Comparison of ENCODE assay signal across 10 cellular contexts in genomic region chr15:99495430-99496301, GRCh38.
DNase-seq lines count a peak whose midpoint lies in the region; ATAC-seq and TF ChIP-seq lines count a peak whose summit lies in the region.
"Had no signal": no experiment of that assay in that cellular context is flagged by ENCODE, and none has a peak within 500 bp of the region (broad histone marks: within the 10 kb centered on the region; RNA-seq: fewer than 3 reads in every experiment).

No MANE protein-coding gene starts in this region.

- H3K9ac ChIP-seq in IMR-90 (ENCODE audit: low read depth, low read length) = peak overlapping the region; percentile 31; the same call in 1 of the 2 replicates

- peak overlapping the region; percentile 90 for H3K14ac ChIP-seq in IMR-90 (replicated peaks; ENCODE audit: low read depth, low read length)

- BruUV-seq in IMR-90 (replicated peaks; lab: Mats Ljungman, UMichigan) = no TSS peak

- peak; percentile 43 for DNase-seq in CD1c-positive myeloid dendritic cell (ENCODE audit: extremely low spot score)
- DNase-seq in IMR-90 = peak; percentile 24
- DNase-seq in activated naive CD8-positive, alpha-beta T cell treated with anti-CD3 and anti-CD28 coated beads, Interleukin-2, amount 10 ng/mL, durations not matched to agents 7 days and 5 days = peak; percentile 60
- peak in 3 of 10 donors; percentile 23 to 45 (median 34) for DNase-seq in naive thymus-derived CD8-positive, alpha-beta T cell
- DNase-seq in stimulated activated CD4-positive, alpha-beta T cell treated with anti-CD3 and anti-CD28 coated beads, Interleukin-2, amount 100 ng/mL, for 24 hours = no peak
- no peak for DNase-seq in G401 (ENCODE audit: low spot score)
- DNase-seq in DMS 273 treated with DMSO at 0.1 percent for 48 hours (lab: John Stamatoyannopoulos, UW) = no peak
- no peak for DNase-seq in H4 (ENCODE audit: low spot score)
- DNase-seq: COR-L47, NCI-H2029 had no signal

- peak overlapping the region; percentile 60 for H2AK9ac ChIP-seq in IMR-90 (replicated peaks; ENCODE audit: low read depth, low read length, poor library complexity)

- H3K27me3 Mint-ChIP-seq in activated naive CD8-positive, alpha-beta T cell treated with anti-CD3 and anti-CD28 coated beads, Interleukin-2, amount 10 ng/mL, durations not matched to agents 7 days and 5 days = no peaks in the 10 kb centered on the region
- H3K27me3 Mint-ChIP-seq in naive thymus-derived CD8-positive, alpha-beta T cell = no peaks in the 10 kb centered on the region

- H3K27ac Mint-ChIP-seq in activated naive CD8-positive, alpha-beta T cell treated with anti-CD3 and anti-CD28 coated beads, Interleukin-2, amount 10 ng/mL, durations not matched to agents 7 days and 5 days = peak overlapping the region; percentile 96
- H3K27ac Mint-ChIP-seq in naive thymus-derived CD8-positive, alpha-beta T cell = peak overlapping the region; percentile 67 to 96 (median 82)

- POLR2A ChIA-PET in IMR-90 (lab: Charles Lee; ENCODE audit: unreplicated experiment) = no interaction called here
- POLR2A ChIA-PET in activated naive CD8-positive, alpha-beta T cell treated with anti-CD3 and anti-CD28 coated beads, Interleukin-2, amount 10 ng/mL, durations not matched to agents 7 days and 5 days (lab: Charles Lee) = interaction anchor here (1.0 to 1.9 kb wide), 9 partner anchors 8 to 71 kb away, joined by 4 to 14 read pairs (median 6); partner anchors contain the start of gene MEF2A
- POLR2A ChIA-PET in naive thymus-derived CD8-positive, alpha-beta T cell (lab: Charles Lee) = interaction anchor here (1.1 to 1.4 kb wide), 5 partner anchors 11 to 70 kb away, joined by 3 to 7 read pairs (median 3); partner anchors contain the start of gene MEF2A

- peak overlapping the region; percentile 62 for H4K91ac ChIP-seq in IMR-90 (ENCODE audit: insufficient read depth, low read depth, low read length)

- 0 out of 2 replicates have a peak, but pooled peaks cover 2% of the 10 kb centered on the region for H3K27me3 ChIP-seq in IMR-90 (ENCODE audit: control insufficient read depth, insufficient read depth, low read length)

- in situ Hi-C loops in IMR-90 (cut with MboI; ENCODE audit: low sequenced_read_pairs) (no loop called here), G401 (cut with HindIII; ENCODE audit: low sequenced_read_pairs) (no loop called here)

- ATAC-seq in IMR-90 (ENCODE audit: low read depth) = peak; percentile 82
- peak; percentile 89 for ATAC-seq in activated naive CD8-positive, alpha-beta T cell treated with anti-CD3 and anti-CD28 coated beads, Interleukin-2, amount 10 ng/mL, durations not matched to agents 7 days and 5 days (ENCODE audit: low read depth)
- peak; percentile 64 to 77 for ATAC-seq in naive thymus-derived CD8-positive, alpha-beta T cell

- TF ChIP-seq RAD21 in IMR-90 (IDR thresholded peaks at IDR 0.05; ENCODE audit: low read length) = no peak

- peak overlapping the region; percentile 69; the same call in 1 of the 2 replicates for H3K27ac ChIP-seq in IMR-90 (ENCODE audit: insufficient read depth, low read length)

- H2BK15ac ChIP-seq in IMR-90 (ENCODE audit: low read depth, low read length) = peak overlapping the region; percentile 82; the same call in 2 of the 3 replicates

- H3K4ac ChIP-seq in IMR-90 (ENCODE audit: low read depth, low read length) = peak overlapping the region; percentile 94

- H3K9me1 ChIP-seq in IMR-90 (ENCODE audit: insufficient read depth, low read length) = peaks cover 4% of the 10 kb centered on the region; the same call in 1 of the 2 replicates

- dilution Hi-C loops in IMR-90 (cut with HindIII; ENCODE audit: low sequenced_read_pairs, unreplicated experiment) = no loop called here

- H2AK5ac ChIP-seq in IMR-90 (ENCODE audit: low read depth, low read length) = peak overlapping the region; percentile 65; the same call in 1 of the 2 replicates

- peak overlapping the region; percentile 89 for H4K5ac ChIP-seq in IMR-90 (ENCODE audit: low read depth, low read length)

- peak overlapping the region; percentile 55 to 97 for H4K8ac ChIP-seq in IMR-90 (ENCODE audit: low read depth in 2 of 2, low read length in 2 of 2)

- intact Hi-C loops in IMR-90 (cut with micrococcal nuclease) = no loop called here

- peak overlapping the region; percentile 81 for H3K23ac ChIP-seq in IMR-90 (ENCODE audit: low read depth, low read length)

- no peak overlapping the region for H3K4me3 ChIP-seq in IMR-90 (ENCODE audit: insufficient read depth, low read depth, low read length)

- peaks cover 11% of the 10 kb centered on the region; the same call in 1 of the 2 replicates for H3K4me1 ChIP-seq in IMR-90 (ENCODE audit: control insufficient read depth, insufficient read depth, low read length)

- TF ChIP-seq CTCF in IMR-90 (conservative IDR thresholded peaks at IDR 0.05; ENCODE audit: low read depth, low read length) = no peak

- H2AFZ ChIP-seq in IMR-90 (replicated peaks; ENCODE audit: low read length, poor library complexity) = peak overlapping the region; percentile 92

- CTCF ChIA-PET in IMR-90 (lab: Yijun Ruan, JAX) = no interaction called here

- no peak for TF ChIP-seq POLR2A in IMR-90 (IDR thresholded peaks at IDR 0.05; ENCODE audit: low read depth, low read length)

- H3K36me3 ChIP-seq in IMR-90 (ENCODE audit: control insufficient read depth, insufficient read depth, low read length) = no peaks in the 10 kb centered on the region

- H4K20me1 ChIP-seq in IMR-90 (ENCODE audit: insufficient read depth, low read length) = no peaks in the 10 kb centered on the region

- H3K9me3 ChIP-seq in IMR-90 (ENCODE audit: control insufficient read depth, insufficient read depth, low read length) = peaks cover 3% of the 10 kb centered on the region; the same call in 1 of the 2 replicates

- H2BK20ac ChIP-seq in IMR-90 (ENCODE audit: low read depth, low read length) = peak overlapping the region; percentile 83

- WGBS in IMR-90 (ENCODE audit: extremely low coverage in 2 of 2, insufficient read length in 1 of 2), 2 experiments = 88% methylated on average over 4 of the region's 13 CpGs; no CpG with 5 or more reads in 1 of the 2 experiments

- no peak overlapping the region for H2BK5ac ChIP-seq in IMR-90 (ENCODE audit: low read depth, low read length, poor library complexity, severe bottlenecking)

- peaks cover 4% of the 10 kb centered on the region for H3K9me3 Mint-ChIP-seq in activated naive CD8-positive, alpha-beta T cell treated with anti-CD3 and anti-CD28 coated beads, Interleukin-2, amount 10 ng/mL, durations not matched to agents 7 days and 5 days
- H3K9me3 Mint-ChIP-seq in naive thymus-derived CD8-positive, alpha-beta T cell = no peaks in the 10 kb centered on the region

- peak overlapping the region; percentile 40 for H3K18ac ChIP-seq in IMR-90 (ENCODE audit: low read depth, low read length)

- H3K36me3 Mint-ChIP-seq in activated naive CD8-positive, alpha-beta T cell treated with anti-CD3 and anti-CD28 coated beads, Interleukin-2, amount 10 ng/mL, durations not matched to agents 7 days and 5 days = peaks cover 15% of the 10 kb centered on the region
- peaks cover 0 to 3% (median 0%) of the 10 kb centered on the region in 3 donors for H3K36me3 Mint-ChIP-seq in naive thymus-derived CD8-positive, alpha-beta T cell

- H3K56ac ChIP-seq in IMR-90 (ENCODE audit: extremely low read depth, insufficient read depth, low read length) = no peak overlapping the region

- H3K4me1 Mint-ChIP-seq in activated naive CD8-positive, alpha-beta T cell treated with anti-CD3 and anti-CD28 coated beads, Interleukin-2, amount 10 ng/mL, durations not matched to agents 7 days and 5 days = peaks cover 32% of the 10 kb centered on the region
- H3K4me1 Mint-ChIP-seq in naive thymus-derived CD8-positive, alpha-beta T cell = peaks cover 26 to 38% (median 32%) of the 10 kb centered on the region in 4 donors

- H3K4me3 Mint-ChIP-seq in activated naive CD8-positive, alpha-beta T cell treated with anti-CD3 and anti-CD28 coated beads, Interleukin-2, amount 10 ng/mL, durations not matched to agents 7 days and 5 days = peak overlapping the region; percentile 80
- peak overlapping the region; percentile 43 to 86 (median 74) for H3K4me3 Mint-ChIP-seq in naive thymus-derived CD8-positive, alpha-beta T cell

- H3K4me2 ChIP-seq in IMR-90 (ENCODE audit: low read depth, low read length) = peak overlapping the region; percentile 25; the same call in 1 of the 2 replicates

- peak overlapping the region; percentile 83 for H2BK120ac ChIP-seq in IMR-90 (ENCODE audit: low read depth, low read length)

- H3K79me1 ChIP-seq in IMR-90 (ENCODE audit: low read depth in 1 of 2, low read length in 2 of 2) = no peaks in the 10 kb centered on the region

TF ChIP-seq in IMR-90, 13 proteins besides CTCF, POLR2A, EP300 and RAD21:
- TF ChIP-seq NFE2L2 (IDR thresholded peaks at IDR 0.05; ENCODE audit: low read depth, low read length) = no peak
- no peak for TF ChIP-seq SMC3 (IDR thresholded peaks at IDR 0.05; ENCODE audit: low read depth, low read length)
- no peak for TF ChIP-seq RFX5 (IDR thresholded peaks at IDR 0.05; ENCODE audit: low read depth, low read length)

Comparison
In these comparisons a context has a peak if more than half of its experiments do, and no peak if none do; other contexts are left out.
1. DNase-seq: peak in CD1c-positive myeloid dendritic cell (single experiment), IMR-90 (single experiment) and activated naive CD8-positive, alpha-beta T cell treated with anti-CD3 and anti-CD28 coated beads, Interleukin-2, amount 10 ng/mL, durations not matched to agents 7 days and 5 days (single experiment); none in stimulated activated CD4-positive, alpha-beta T cell treated with anti-CD3 and anti-CD28 coated beads, Interleukin-2, amount 100 ng/mL, for 24 hours (0 of 2), G401 (single experiment), DMS 273 treated with DMSO at 0.1 percent for 48 hours (single experiment) and H4 (single experiment).
2. Peak in every context shown above with its lines, with median percentiles within 50 percentile points of each other: ATAC-seq.